Comparison of ENCODE assay signal across 8 cellular contexts in genomic region chrX:2498781-2499302, GRCh38. TPM values are rescaled to one million over a fixed set of nuclear protein-coding genes. Genes with fewer than 3 reads are reported as not detected.
DNase-seq lines count a peak whose midpoint lies in the region; ATAC-seq and TF ChIP-seq lines count a peak whose summit lies in the region.

No MANE protein-coding gene starts in this region.

- POLR2A ChIA-PET in activated CD4-positive, alpha-beta memory T cell treated with anti-CD3 and anti-CD28 coated beads, Interleukin-2, amount 10 ng/mL, durations not matched to agents 7 days and 5 days (lab: Charles Lee): no interaction called here

- peaks cover 17% of the 10 kb centered on the region for H3K36me3 Mint-ChIP-seq in activated CD4-positive, alpha-beta memory T cell treated with anti-CD3 and anti-CD28 coated beads, Interleukin-2, amount 10 ng/mL, durations not matched to agents 7 days and 5 days (ENCODE audit: low read depth)
- H3K36me3 Mint-ChIP-seq in progenitor cell of endocrine pancreas (ENCODE audit: insufficient read depth): peaks cover 4% of the 10 kb centered on the region

- ATAC-seq in GM19035 (IDR thresholded peaks at IDR 0.05; ENCODE audit: unreplicated experiment) (no peak), GM18505 (IDR thresholded peaks at IDR 0.05; ENCODE audit: unreplicated experiment) (no peak)

- peak overlapping the region; percentile 93 for H3K4me3 ChIP-seq in GM12864 (ENCODE audit: low read depth, low read length)

- intact Hi-C loops in head of caudate nucleus (cut with DNase I): no loop called here

- TF ChIP-seq CTCF in GM12864 (IDR thresholded peaks at IDR 0.05; ENCODE audit: low read depth, low read length, missing control alignments) (no peak), progenitor cell of endocrine pancreas (IDR thresholded peaks at IDR 0.05; ENCODE audit: unreplicated experiment) (no peak)

- H3K4me3 Mint-ChIP-seq in activated CD4-positive, alpha-beta memory T cell treated with anti-CD3 and anti-CD28 coated beads, Interleukin-2, amount 10 ng/mL, durations not matched to agents 7 days and 5 days: peak overlapping the region; percentile 77
- H3K4me3 Mint-ChIP-seq in progenitor cell of endocrine pancreas (ENCODE audit: low read depth): peak overlapping the region; percentile 80

- no peaks in the 10 kb centered on the region for H3K9me3 Mint-ChIP-seq in activated CD4-positive, alpha-beta memory T cell treated with anti-CD3 and anti-CD28 coated beads, Interleukin-2, amount 10 ng/mL, durations not matched to agents 7 days and 5 days
- no peaks in the 10 kb centered on the region for H3K9me3 Mint-ChIP-seq in progenitor cell of endocrine pancreas (ENCODE audit: low read depth)

- no peak for DNase-seq in GM12864 (ENCODE audit: low read depth)
- DNase-seq in activated CD4-positive, alpha-beta memory T cell treated with anti-CD3 and anti-CD28 coated beads, Interleukin-2, amount 10 ng/mL, durations not matched to agents 7 days and 5 days: no peak
- DNase-seq in head of caudate nucleus: peak in 26 of 42 donors; percentile 20 to 65 (median 35)
- DNase-seq in progenitor cell of endocrine pancreas (ENCODE audit: low spot score, unreplicated experiment): no peak
- DNase-seq in AML-193 (lab: John Stamatoyannopoulos, UW): no peak
- DNase-seq in central memory CD4-positive, alpha-beta T cell: no peak

- CTCF ChIA-PET in activated CD4-positive, alpha-beta memory T cell treated with anti-CD3 and anti-CD28 coated beads, Interleukin-2, amount 10 ng/mL, durations not matched to agents 7 days and 5 days (lab: Charles Lee): no interaction called here

- H3K27ac Mint-ChIP-seq in activated CD4-positive, alpha-beta memory T cell treated with anti-CD3 and anti-CD28 coated beads, Interleukin-2, amount 10 ng/mL, durations not matched to agents 7 days and 5 days: peak overlapping the region; percentile 73
- peak overlapping the region; percentile 93 for H3K27ac Mint-ChIP-seq in progenitor cell of endocrine pancreas

- TF ChIP-seq POLR2A in GM18505 (IDR thresholded peaks at IDR 0.05; ENCODE audit: borderline replicate concordance, extremely low read depth, insufficient read depth, insufficient read length): no peak

- H3K27me3 Mint-ChIP-seq in activated CD4-positive, alpha-beta memory T cell treated with anti-CD3 and anti-CD28 coated beads, Interleukin-2, amount 10 ng/mL, durations not matched to agents 7 days and 5 days: no peaks in the 10 kb centered on the region
- H3K27me3 Mint-ChIP-seq in progenitor cell of endocrine pancreas: no peaks in the 10 kb centered on the region

- H3K4me1 Mint-ChIP-seq in activated CD4-positive, alpha-beta memory T cell treated with anti-CD3 and anti-CD28 coated beads, Interleukin-2, amount 10 ng/mL, durations not matched to agents 7 days and 5 days: peaks cover 24% of the 10 kb centered on the region
- peaks cover 24% of the 10 kb centered on the region for H3K4me1 Mint-ChIP-seq in progenitor cell of endocrine pancreas (ENCODE audit: low read depth)

RNA-seq across cellular contexts. Expression of gene DHRSX, which starts 1.9 kb away (rescaled TPM):
- 10 to 100 TPM; 21.1 to 23.7 TPM for total RNA-seq in activated CD4-positive, alpha-beta memory T cell treated with anti-CD3 and anti-CD28 coated beads, Interleukin-2, amount 10 ng/mL, durations not matched to agents 7 days and 5 days
- 61.0 and 65.4 TPM in 2 replicates for total RNA-seq in progenitor cell of endocrine pancreas

RNA-seq across cellular contexts. Expression of gene ZBED1, which starts 1.9 kb away (rescaled TPM):
- 10 to 100 TPM; 29.6 to 31.0 TPM for total RNA-seq in activated CD4-positive, alpha-beta memory T cell treated with anti-CD3 and anti-CD28 coated beads, Interleukin-2, amount 10 ng/mL, durations not matched to agents 7 days and 5 days
- 57.5 and 59.6 TPM in 2 replicates for total RNA-seq in progenitor cell of endocrine pancreas

Comparison
In these comparisons a context has a peak if more than half of its experiments do, and no peak if none do; other contexts are left out.
1. DNase-seq: peak in head of caudate nucleus (26 of 42); none in GM12864 (single experiment), activated CD4-positive, alpha-beta memory T cell treated with anti-CD3 and anti-CD28 coated beads, Interleukin-2, amount 10 ng/mL, durations not matched to agents 7 days and 5 days (single experiment), progenitor cell of endocrine pancreas (single experiment), AML-193 (0 of 2) and central memory CD4-positive, alpha-beta T cell (single experiment).